8 cellular contexts compared by ENCODE assay signal in the genomic region with DNA sequence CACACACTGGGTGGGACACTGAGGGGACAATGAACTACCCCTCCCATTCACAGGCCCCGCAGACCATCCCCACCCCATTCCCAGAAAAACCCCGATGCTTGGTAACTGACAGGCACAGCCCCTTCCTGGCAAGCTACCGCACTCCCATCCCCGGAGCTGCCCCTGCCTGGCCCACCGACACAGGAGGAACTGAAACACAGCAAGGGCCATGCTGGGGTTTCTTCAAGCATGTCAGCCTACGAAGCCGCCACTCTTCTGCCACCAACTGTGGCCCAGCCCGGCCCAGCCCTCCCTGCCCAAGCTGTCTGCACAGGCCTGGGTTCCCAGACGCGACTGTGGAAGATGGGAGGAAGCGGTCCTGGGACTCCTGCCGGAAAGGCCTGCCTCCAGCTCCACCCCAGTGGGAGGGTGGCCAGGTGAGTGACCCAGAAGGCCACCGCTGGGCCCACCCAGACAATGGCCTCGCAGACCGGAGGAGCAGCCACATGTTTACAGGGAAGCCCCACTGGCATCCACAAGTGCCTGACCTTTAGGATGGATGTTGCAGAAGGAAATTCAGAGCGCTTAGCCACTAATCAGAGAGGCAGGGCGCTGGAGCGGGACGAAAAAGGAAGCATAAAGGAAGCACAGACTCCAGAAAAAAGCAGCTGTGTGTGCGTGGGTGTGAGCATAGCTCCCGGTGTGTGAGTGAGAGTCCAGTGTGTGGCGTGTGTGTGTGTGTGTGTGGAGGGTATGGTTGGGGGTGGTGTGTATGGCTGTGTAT. TPM values are rescaled to one million over a fixed set of nuclear protein-coding genes. Genes with fewer than 3 reads are reported as not detected.
DNase-seq lines count a peak whose midpoint lies in the region; ATAC-seq and TF ChIP-seq lines count a peak whose summit lies in the region.

No MANE protein-coding gene starts in this region.

- peaks cover 0 to 14% of the 10 kb centered on the region in 2 donors for H3K4me1 ChIP-seq in thoracic aorta (ENCODE audit: control insufficient read depth in 1 of 2, low read depth in 2 of 2)

- peaks cover 85% of the 10 kb centered on the region for H3K4me1 Mint-ChIP-seq in activated T-cell treated with anti-CD3 and anti-CD28 coated beads, Interleukin-2, amount 50 U/mL, for 24 hours (ENCODE audit: low read depth)

- DNase-seq in activated T-cell treated with anti-CD3 and anti-CD28 coated beads, Interleukin-2, amount 50 U/mL, for 24 hours: peak; percentile 67
- peak; percentile 88 for DNase-seq in left kidney (ENCODE audit: low read depth, low spot score)
- DNase-seq in thoracic aorta (ENCODE audit: low spot score): no peak
- no peak for DNase-seq in cerebellar nuclear complex (lab: John Stamatoyannopoulos, UW)
- no peak for DNase-seq in NK-92 treated with Interleukin-12 subunit alpha and Interleukin-12 subunit beta, amount 100 ng/mL, for 24 hours (lab: John Stamatoyannopoulos, UW)

- peaks cover 48% of the 10 kb centered on the region for H3K36me3 Mint-ChIP-seq in activated T-cell treated with anti-CD3 and anti-CD28 coated beads, Interleukin-2, amount 50 U/mL, for 24 hours (ENCODE audit: low read depth)

- H3K9me3 Mint-ChIP-seq in activated T-cell treated with anti-CD3 and anti-CD28 coated beads, Interleukin-2, amount 50 U/mL, for 24 hours: no peaks in the 10 kb centered on the region

- ATAC-seq in GM18498 (IDR thresholded peaks at IDR 0.05; ENCODE audit: unreplicated experiment): peak; percentile 37
- peak; percentile 27 for ATAC-seq in HG03103 (IDR thresholded peaks at IDR 0.05; ENCODE audit: low read depth, unreplicated experiment)
- no peak for ATAC-seq in thoracic aorta (ENCODE audit: insufficient number of reproducible peaks, low FRiP score, low read depth)
- ATAC-seq in HG03095 (IDR thresholded peaks at IDR 0.05; ENCODE audit: unreplicated experiment): no peak

- no peaks in the 10 kb centered on the region for H3K27me3 ChIP-seq in thoracic aorta (replicated peaks; ENCODE audit: insufficient read depth)

- H3K27ac ChIP-seq in thoracic aorta: peak overlapping the region in 1 of 2 donors; percentile 60

- H3K27ac Mint-ChIP-seq in activated T-cell treated with anti-CD3 and anti-CD28 coated beads, Interleukin-2, amount 50 U/mL, for 24 hours: peak overlapping the region; percentile 99

- no peak for TF ChIP-seq CTCF in thoracic aorta (IDR thresholded peaks at IDR 0.05)

- H3K4me3 ChIP-seq in thoracic aorta: peak overlapping the region; percentile 56

- H3K4me3 Mint-ChIP-seq in activated T-cell treated with anti-CD3 and anti-CD28 coated beads, Interleukin-2, amount 50 U/mL, for 24 hours: peak overlapping the region; percentile 90

- H3K27me3 Mint-ChIP-seq in activated T-cell treated with anti-CD3 and anti-CD28 coated beads, Interleukin-2, amount 50 U/mL, for 24 hours: no peaks in the 10 kb centered on the region

- no peaks in the 10 kb centered on the region for H3K36me3 ChIP-seq in thoracic aorta

- H3K9me3 ChIP-seq in thoracic aorta: no peaks in the 10 kb centered on the region

RNA-seq across cellular contexts. Expression of gene RASSF2, which starts 10.2 kb away (rescaled TPM):
- 10 to 100 TPM; 53.9 to 56.3 TPM for total RNA-seq in thoracic aorta

Comparison
In these comparisons a context has a peak if more than half of its experiments do, and no peak if none do; other contexts are left out.
1. ATAC-seq: peak in GM18498 (single experiment) and HG03103 (single experiment); none in thoracic aorta (single experiment) and HG03095 (single experiment).
2. DNase-seq: peak in activated T-cell treated with anti-CD3 and anti-CD28 coated beads, Interleukin-2, amount 50 U/mL, for 24 hours (single experiment) and left kidney (single experiment); none in thoracic aorta (single experiment), cerebellar nuclear complex (0 of 2) and NK-92 treated with Interleukin-12 subunit alpha and Interleukin-12 subunit beta, amount 100 ng/mL, for 24 hours (single experiment).